ENCODE assay signal across 18 cellular contexts in genomic region chr10:74032900-74033655, GRCh38. TPM values are rescaled to one million over a fixed set of nuclear protein-coding genes. Genes with fewer than 3 reads are reported as not detected.
A peak's percentile ranks its signal among the peaks of the same experiment; 100 is the strongest.
DNase-seq lines count a peak whose midpoint lies in the region; ATAC-seq, FAIRE-seq and TF ChIP-seq lines count a peak whose summit lies in the region.
"Had no signal": no experiment of that assay in that cellular context is flagged by ENCODE, and none has a peak within 500 bp of the region (broad histone marks: within the 10 kb centered on the region; RNA-seq: fewer than 3 reads in every experiment).

No MANE protein-coding gene starts in this region.

- intact Hi-C loops in CD14-positive monocyte (cut with micrococcal nuclease) (no loop called here), activated B cell treated with CpG ODN at 0.5 μM for 24 hours (cut with micrococcal nuclease) (no loop called here)
- intact Hi-C loops in naive thymus-derived CD4-positive, alpha-beta T cell (cut with micrococcal nuclease) = no loop called here

- peak overlapping the region; percentile 42 for H3K27ac ChIP-seq in HUES48 (ENCODE audit: low read depth, low read length)
- no peak overlapping the region for H3K27ac ChIP-seq in naive thymus-derived CD4-positive, alpha-beta T cell (ENCODE audit: low read depth, low read length)
- no peak overlapping the region for H3K27ac ChIP-seq in small intestine (ENCODE audit: low read depth in 1 of 2, low read length in 1 of 2)

- H3K4me3 ChIP-seq in HUES48 (ENCODE audit: low read depth, low read length) (no peak overlapping the region), H7 (ENCODE audit: insufficient read depth, low read depth, low read length) (no peak overlapping the region), small intestine (ENCODE audit: low read depth in 1 of 2, low read length in 2 of 2) (no peak overlapping the region)
- H3K4me3 ChIP-seq in naive thymus-derived CD4-positive, alpha-beta T cell (ENCODE audit: low read length) = no peak overlapping the region
- H3K4me3 ChIP-seq: BLaER1 had no signal

- CTCF ChIA-PET in activated B cell treated with CpG ODN at 0.5 μM for 24 hours (lab: Charles Lee) = interaction anchor here (1.2 to 1.4 kb wide), 2 partner anchors 48 to 153 kb away, joined by 4 to 5 read pairs; no protein-coding TSS in a partner anchor
- CTCF ChIA-PET in naive thymus-derived CD4-positive, alpha-beta T cell (lab: Charles Lee) = interaction anchor here (3.9 kb wide), 1 partner anchor 147 kb away, joined by 22 read pairs; no protein-coding TSS in a partner anchor

- H3K27me3 Mint-ChIP-seq in CD14-positive monocyte (ENCODE audit: low read depth in 3 of 3) (no peaks in the 10 kb centered on the region), activated B cell treated with CpG ODN at 0.5 μM for 24 hours (no peaks in the 10 kb centered on the region)
- H3K27me3 Mint-ChIP-seq in naive thymus-derived CD4-positive, alpha-beta T cell = no peaks in the 10 kb centered on the region
- H3K27me3 Mint-ChIP-seq: stimulated activated naive CD8-positive, alpha-beta T cell treated with anti-CD3 and anti-CD28 coated beads, Interleukin-15, Interleukin-2, amounts not matched to agents 100 ng/mL and 50 ng/mL, for 24 hours had no signal

- H3K4me3 Mint-ChIP-seq in CD14-positive monocyte (no peak overlapping the region), activated B cell treated with CpG ODN at 0.5 μM for 24 hours (no peak overlapping the region)
- H3K4me3 Mint-ChIP-seq in naive thymus-derived CD4-positive, alpha-beta T cell = no peak overlapping the region
- H3K4me3 Mint-ChIP-seq: activated T-cell treated with anti-CD3 and anti-CD28 coated beads, Interleukin-2, amount 50 U/mL, for 4 hours; stimulated activated naive CD8-positive, alpha-beta T cell treated with anti-CD3 and anti-CD28 coated beads, Interleukin-15, Interleukin-2, amounts not matched to agents 100 ng/mL and 50 ng/mL, for 24 hours had no signal

- H3K27me3 ChIP-seq in HUES48 (ENCODE audit: control insufficient read depth, insufficient read depth, low read length) = no peaks in the 10 kb centered on the region
- H3K27me3 ChIP-seq in naive thymus-derived CD4-positive, alpha-beta T cell (ENCODE audit: control insufficient read depth in 2 of 2, insufficient read depth in 2 of 2, low read length in 2 of 2) = no peaks in the 10 kb centered on the region
- no peaks in the 10 kb centered on the region for H3K27me3 ChIP-seq in H7 (ENCODE audit: control insufficient read depth, insufficient read depth, low read length)
- H3K27me3 ChIP-seq in small intestine (ENCODE audit: control insufficient read depth in 2 of 2, insufficient read depth in 2 of 2, low read length in 2 of 2) = no peaks in the 10 kb centered on the region
- H3K27me3 ChIP-seq: BLaER1 had no signal

- whole genome bisulfite sequencing in small intestine, 3 donors = 66 to 70% (median 67%) methylated on average over 3 of the region's 3 CpGs

- no peak for ATAC-seq in activated B cell treated with CpG ODN at 0.5 μM for 24 hours (ENCODE audit: low read depth)
- ATAC-seq in naive thymus-derived CD4-positive, alpha-beta T cell = no peak
- no peak for ATAC-seq in HG02571 (IDR thresholded peaks at IDR 0.05; ENCODE audit: unreplicated experiment)
- ATAC-seq: activated T-cell treated with anti-CD3 and anti-CD28 coated beads, Interleukin-2, amount 50 U/mL, for 4 hours had no signal

- H3K9ac ChIP-seq in HUES48 (ENCODE audit: low read depth, low read length) = no peak overlapping the region
- H3K9ac ChIP-seq: BLaER1 had no signal

- H3K9me3 Mint-ChIP-seq in CD14-positive monocyte (no peaks in the 10 kb centered on the region), activated B cell treated with CpG ODN at 0.5 μM for 24 hours (no peaks in the 10 kb centered on the region)
- H3K9me3 Mint-ChIP-seq in naive thymus-derived CD4-positive, alpha-beta T cell = no peaks in the 10 kb centered on the region
- H3K9me3 Mint-ChIP-seq: activated T-cell treated with anti-CD3 and anti-CD28 coated beads, Interleukin-2, amount 50 U/mL, for 4 hours; stimulated activated naive CD8-positive, alpha-beta T cell treated with anti-CD3 and anti-CD28 coated beads, Interleukin-15, Interleukin-2, amounts not matched to agents 100 ng/mL and 50 ng/mL, for 24 hours had no signal

- peaks cover 37% of the 10 kb centered on the region for H3K36me3 ChIP-seq in HUES48 (ENCODE audit: control insufficient read depth, insufficient read depth, low read length)
- H3K36me3 ChIP-seq in naive thymus-derived CD4-positive, alpha-beta T cell (ENCODE audit: control insufficient read depth in 2 of 3, insufficient read depth in 3 of 3, low read length in 3 of 3) = no peaks in the 10 kb centered on the region
- H3K36me3 ChIP-seq in H7 (replicated peaks; ENCODE audit: control insufficient read depth, insufficient read depth, low read length) = peaks cover 5% of the 10 kb centered on the region
- no peaks in the 10 kb centered on the region for H3K36me3 ChIP-seq in small intestine (ENCODE audit: control insufficient read depth in 2 of 2, insufficient read depth in 2 of 2, low read length in 2 of 2)

- DNase-seq in CD14-positive monocyte (ENCODE audit: low spot score) (no peak), activated B cell treated with CpG ODN at 0.5 μM for 24 hours (no peak), H7 (no peak), small intestine (no peak), iPS-NIHi7 (ENCODE audit: extremely low spot score) (no peak)
- DNase-seq in naive thymus-derived CD4-positive, alpha-beta T cell = no peak
- DNase-seq: activated CD4-positive, alpha-beta T cell treated with anti-CD3 and anti-CD28 coated beads for 1 hour; activated T-cell treated with anti-CD3 and anti-CD28 coated beads, Interleukin-2, amount 50 U/mL, for 4 hours; amygdala; foreskin fibroblast; islet precursor cell; NCI-H2029; OCI-M1; stimulated activated CD4-positive, alpha-beta T cell treated with anti-CD3 and anti-CD28 coated beads, Interleukin-4, amount 100 ng/mL, for 4 hours had no signal

- H3K27ac Mint-ChIP-seq in CD14-positive monocyte (peak overlapping the region in 6 of 7 donors; percentile 3 to 82 (median 70)), activated B cell treated with CpG ODN at 0.5 μM for 24 hours (peak overlapping the region; percentile 73)
- H3K27ac Mint-ChIP-seq in naive thymus-derived CD4-positive, alpha-beta T cell = peak overlapping the region in 7 of 9 donors; percentile 25 to 61 (median 34)
- H3K27ac Mint-ChIP-seq: stimulated activated naive CD8-positive, alpha-beta T cell treated with anti-CD3 and anti-CD28 coated beads, Interleukin-15, Interleukin-2, amounts not matched to agents 100 ng/mL and 50 ng/mL, for 24 hours had no signal

- peaks cover 20 to 45% of the 10 kb centered on the region in 2 donors for H3K36me3 Mint-ChIP-seq in CD14-positive monocyte
- H3K36me3 Mint-ChIP-seq in activated B cell treated with CpG ODN at 0.5 μM for 24 hours (ENCODE audit: low read depth) = peaks cover 1% of the 10 kb centered on the region
- H3K36me3 Mint-ChIP-seq in naive thymus-derived CD4-positive, alpha-beta T cell = peaks cover 0 to 20% (median 6%) of the 10 kb centered on the region in 5 donors

- POLR2A ChIA-PET in activated B cell treated with CpG ODN at 0.5 μM for 24 hours (lab: Charles Lee) = no interaction called here
- POLR2A ChIA-PET in naive thymus-derived CD4-positive, alpha-beta T cell (lab: Charles Lee) = no interaction called here

- no peak for TF ChIP-seq CTCF in CD14-positive monocyte (IDR thresholded peaks at IDR 0.05)
- TF ChIP-seq CTCF in activated B cell treated with CpG ODN at 0.5 μM for 24 hours (IDR thresholded peaks at IDR 0.05) = no peak

- H3K4me1 Mint-ChIP-seq in CD14-positive monocyte (peaks cover 46% of the 10 kb centered on the region), activated B cell treated with CpG ODN at 0.5 μM for 24 hours (peaks cover 30% of the 10 kb centered on the region)
- peaks cover 22 to 51% (median 39%) of the 10 kb centered on the region in 7 donors for H3K4me1 Mint-ChIP-seq in naive thymus-derived CD4-positive, alpha-beta T cell

- H3K9me3 ChIP-seq in HUES48 (ENCODE audit: control insufficient read depth, insufficient read depth, low read length) (no peaks in the 10 kb centered on the region), small intestine (ENCODE audit: control insufficient read depth, low read depth) (no peaks in the 10 kb centered on the region)
- no peaks in the 10 kb centered on the region for H3K9me3 ChIP-seq in naive thymus-derived CD4-positive, alpha-beta T cell (ENCODE audit: control insufficient read depth in 2 of 3, low read length in 3 of 3)
- H3K9me3 ChIP-seq: BLaER1 had no signal

- no peak for FAIRE-seq in small intestine (lab: Jason Lieb, UNC)

- peaks cover 40% of the 10 kb centered on the region for H3K4me1 ChIP-seq in HUES48 (ENCODE audit: control insufficient read depth, insufficient read depth, low read length)
- peaks cover 0 to 5% of the 10 kb centered on the region in 2 donors for H3K4me1 ChIP-seq in naive thymus-derived CD4-positive, alpha-beta T cell (ENCODE audit: control insufficient read depth in 2 of 2, insufficient read depth in 2 of 2, low read length in 2 of 2)
- no peaks in the 10 kb centered on the region for H3K4me1 ChIP-seq in small intestine (ENCODE audit: control insufficient read depth in 2 of 2, insufficient read depth in 1 of 2, low read depth in 1 of 2, low read length in 1 of 2)

RNA-seq across cellular contexts. Expression of gene VCL, which starts 35.2 kb away (rescaled TPM):
- polyA plus RNA-seq in CD14-positive monocyte (10 to 100 TPM; 52.8 to 68.4 TPM), small intestine (10 to 100 TPM in 2 of 3 donors, 1 to 10 TPM in 1; 8.9 to 32.2 (median 11.6) TPM)
- 21.3 and 25.8 TPM in 2 replicates for total RNA-seq in activated B cell treated with CpG ODN at 0.5 μM for 24 hours
- 10 to 100 TPM in 4 of 5 experiments, 1 to 10 TPM in 1; 9.0 to 67.7 (median 21.6) TPM for total RNA-seq in naive thymus-derived CD4-positive, alpha-beta T cell
- polyA plus RNA-seq in naive thymus-derived CD4-positive, alpha-beta T cell = 10 to 100 TPM; 12.5 to 16.5 TPM
- total RNA-seq in H7 (2014; rRNA removed; shearing (Covaris generic)) = 194 and 200 TPM in 2 replicates
